In the genomic region with DNA sequence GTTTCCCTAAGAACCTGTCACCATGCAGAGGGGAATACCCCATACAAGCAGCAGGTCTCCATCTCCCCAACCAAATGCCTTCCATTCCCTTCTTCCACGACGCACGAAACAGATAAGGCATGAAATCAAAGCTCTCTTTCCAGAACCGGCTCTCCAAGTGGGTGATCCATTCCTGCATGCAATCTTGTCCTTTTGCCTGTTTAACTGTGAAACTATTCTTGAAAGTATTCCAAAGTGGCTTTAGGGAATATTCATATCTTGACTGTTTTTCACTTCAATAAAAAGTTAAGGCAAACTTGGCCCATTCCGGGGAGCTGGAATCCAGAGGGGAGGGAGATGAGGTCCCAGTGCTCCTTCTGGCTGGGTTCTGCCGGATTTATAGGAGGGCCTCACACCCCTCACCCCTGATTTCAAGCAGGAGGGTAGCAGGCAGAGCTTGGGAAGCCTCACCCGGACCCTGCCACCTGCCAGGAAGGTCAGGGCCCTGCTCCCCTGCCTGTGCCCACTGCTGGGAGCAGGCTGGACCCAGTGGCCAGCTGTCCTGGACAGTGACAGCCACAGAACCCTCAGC, we compare ENCODE assay signal across 1 cellular context.
TF ChIP-seq lines count a peak whose summit lies in the region.

No MANE protein-coding gene starts in this region.

TF ChIP-seq in HepG2, 621 proteins besides CTCF, POLR2A, EP300 and RAD21 (continued from another document):
- no peak for TF ChIP-seq ZNF549 (CRISPR knock-in tag; IDR thresholded peaks at IDR 0.05)
- TF ChIP-seq HNRNPUL1 (IDR thresholded peaks at IDR 0.05; ENCODE audit: low read depth, low read length), result no peak
- TF ChIP-seq ZNF441 (CRISPR knock-in tag; IDR thresholded peaks at IDR 0.05; ENCODE audit: borderline replicate concordance), result no peak
- TF ChIP-seq ZNF543 (CRISPR knock-in tag; IDR thresholded peaks at IDR 0.05), result peak; percentile 5; the same call in 1 of the 2 replicates
- TF ChIP-seq NCOA2 (CRISPR knock-in tag; IDR thresholded peaks at IDR 0.05), result no peak
- no peak for TF ChIP-seq SCMH1 (CRISPR knock-in tag; IDR thresholded peaks at IDR 0.05; ENCODE audit: borderline replicate concordance)
- TF ChIP-seq ZMYM2 (CRISPR knock-in tag; IDR thresholded peaks at IDR 0.05), result no peak
- TF ChIP-seq ZNF687 (CRISPR knock-in tag; IDR thresholded peaks at IDR 0.05), result peak; percentile 41; the same call in 1 of the 2 replicates
- no peak for TF ChIP-seq ZNF770 (CRISPR knock-in tag; IDR thresholded peaks at IDR 0.05)
- TF ChIP-seq KDM4B (CRISPR knock-in tag; IDR thresholded peaks at IDR 0.05), result no peak
- no peak for TF ChIP-seq FOXP1 (IDR thresholded peaks at IDR 0.05)
- TF ChIP-seq FOXP1 (CRISPR knock-in tag; IDR thresholded peaks at IDR 0.05), result no peak
TF ChIP-seq in HepG2: peak in this region for 5.
